Comparison of ENCODE assay signal across 8 cellular contexts in the genomic region with DNA sequence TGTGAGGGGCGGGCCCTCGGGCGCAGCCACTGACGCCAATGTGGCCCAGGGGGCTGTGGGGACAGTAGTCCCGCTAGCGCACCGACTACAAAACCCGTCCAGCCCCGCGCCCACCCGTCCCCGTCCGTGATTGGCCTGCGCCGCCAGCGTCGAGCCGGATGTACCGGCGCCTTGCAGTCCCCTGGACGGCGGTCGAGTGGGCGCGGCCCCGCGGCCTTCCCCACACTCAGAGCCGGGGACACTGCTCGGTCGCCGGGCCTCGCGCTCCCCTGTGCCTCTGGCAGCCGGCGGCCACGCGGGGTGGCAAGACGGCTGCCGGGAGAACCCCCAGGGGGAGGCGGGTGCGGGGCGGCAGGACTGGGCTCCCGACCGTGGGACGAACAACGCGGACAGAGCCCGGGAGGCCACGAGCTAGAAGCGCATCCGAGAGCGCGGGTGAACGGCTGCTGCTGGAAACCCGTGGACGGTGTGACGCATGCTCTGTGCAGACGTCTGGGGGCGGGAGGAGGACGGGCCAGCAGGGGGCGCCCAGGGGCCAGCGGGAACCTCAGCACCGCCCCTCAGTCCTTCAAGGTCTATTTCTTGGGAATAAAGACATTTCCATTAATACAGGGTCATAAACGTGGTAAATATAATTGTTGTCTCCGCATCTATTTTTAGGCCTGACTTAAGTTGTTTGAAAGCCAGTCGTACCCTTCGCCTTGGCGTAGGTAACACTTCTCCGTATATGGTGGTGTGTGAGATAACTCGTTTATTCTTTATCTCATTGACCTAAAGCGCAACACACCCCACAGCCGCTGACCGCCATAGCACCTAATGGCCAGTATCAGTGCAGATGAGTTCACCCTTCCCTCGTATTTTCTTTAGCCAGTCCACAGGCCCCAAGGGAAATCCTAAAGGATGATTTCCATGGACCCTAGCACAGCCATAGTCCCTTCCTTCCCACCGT. TPM values are rescaled to one million over a fixed set of nuclear protein-coding genes. Genes with fewer than 3 reads are reported as not detected.
DNase-seq lines count a peak whose midpoint lies in the region; ATAC-seq, FAIRE-seq and TF ChIP-seq lines count a peak whose summit lies in the region.

No MANE protein-coding gene starts in this region.

- H3K9me2 ChIP-seq in SU-DHL-6 (replicated peaks; ENCODE audit: insufficient read depth, low read length): no peaks in the 10 kb centered on the region

- H2AFZ ChIP-seq in SU-DHL-6 (ENCODE audit: low read depth, low read length, severe bottlenecking): peak overlapping the region; percentile 72

- TF ChIP-seq POLR2A in GM12891 (IDR thresholded peaks at IDR 0.05; ENCODE audit: low read depth, low read length) (peak; percentile 48; the same call in 1 of the 2 replicates), heart left ventricle (IDR thresholded peaks at IDR 0.05) (peak; percentile 13 to 88)

- H3K4me2 ChIP-seq in SU-DHL-6 (ENCODE audit: low read depth, low read length, poor library complexity, severe bottlenecking): peak overlapping the region; percentile 51

- peak overlapping the region; percentile 92 for H3K4me3 Mint-ChIP-seq in type B pancreatic cell

- H3K9me3 Mint-ChIP-seq in type B pancreatic cell: no peaks in the 10 kb centered on the region

- H3K4me1 Mint-ChIP-seq in type B pancreatic cell (ENCODE audit: unreplicated experiment): peaks cover 36% of the 10 kb centered on the region

- H3K27ac Mint-ChIP-seq in type B pancreatic cell: peak overlapping the region; percentile 95

- no peaks in the 10 kb centered on the region for H3K27me3 Mint-ChIP-seq in type B pancreatic cell

- no peaks in the 10 kb centered on the region for H3K36me3 ChIP-seq in SU-DHL-6 (ENCODE audit: low read length)
- no peaks in the 10 kb centered on the region for H3K36me3 ChIP-seq in adipocyte (ENCODE audit: control insufficient read depth, insufficient read depth, low read length, severe bottlenecking)
- peaks cover 0 to 2% (median 0%) of the 10 kb centered on the region in 9 donors for H3K36me3 ChIP-seq in heart left ventricle

- DNase-seq in GM12891 (ENCODE audit: insufficient read length, low spot score): peak; percentile 75
- DNase-seq in NCI-H1417 (lab: John Stamatoyannopoulos, UW): peak; percentile 91 to 100 (median 99)
- peak; percentile 97 for DNase-seq in adipocyte (ENCODE audit: low read depth)
- peak; percentile 99 for DNase-seq in heart left ventricle
- DNase-seq in pons (ENCODE audit: low spot score): peak; percentile 97
- DNase-seq in type B pancreatic cell (ENCODE audit: extremely low spot score, unreplicated experiment): peak; percentile 100

- H3K4me3 ChIP-seq in SU-DHL-6 (ENCODE audit: insufficient read depth, low read length, poor library complexity, severe bottlenecking) (peak overlapping the region; percentile 79), adipocyte (ENCODE audit: low read length) (peak overlapping the region; percentile 84), heart left ventricle (peak overlapping the region; percentile 42 to 100 (median 98))

- H3K27me3 ChIP-seq in SU-DHL-6 (ENCODE audit: low read length) (no peaks in the 10 kb centered on the region), adipocyte (replicated peaks; ENCODE audit: control insufficient read depth, insufficient read depth, low read length) (no peaks in the 10 kb centered on the region), heart left ventricle (no peaks in the 10 kb centered on the region)

- H3K27ac ChIP-seq in SU-DHL-6 (ENCODE audit: low read depth, low read length) (peak overlapping the region; percentile 90), heart left ventricle (peak overlapping the region; percentile 97 to 100 (median 100))

- WGBS in heart left ventricle, 4 donors: 1 to 2% (median 1%) methylated on average over 29 to 75 of the region's 75 CpGs

- H3K36me3 Mint-ChIP-seq in type B pancreatic cell: no peaks in the 10 kb centered on the region

- peaks cover 43% of the 10 kb centered on the region for H3K79me2 ChIP-seq in SU-DHL-6 (ENCODE audit: insufficient read depth, low read length)

- H3K9ac ChIP-seq in SU-DHL-6 (ENCODE audit: low read length) (peak overlapping the region; percentile 85), adipocyte (ENCODE audit: low read length) (peak overlapping the region; percentile 93)

- H3K4me1 ChIP-seq in adipocyte (ENCODE audit: control insufficient read depth, insufficient read depth, low read length) (peaks cover 38% of the 10 kb centered on the region), heart left ventricle (peaks cover 13 to 68% (median 50%) of the 10 kb centered on the region in 12 donors)

- peaks cover 3% of the 10 kb centered on the region; the same call in 1 of the 2 replicates for H4K20me1 ChIP-seq in SU-DHL-6 (ENCODE audit: low read depth, low read length)

- TF ChIP-seq CTCF in SU-DHL-6 (IDR thresholded peaks at IDR 0.05; ENCODE audit: insufficient read depth, low read length, poor library complexity, severe bottlenecking): peak; percentile 94
- peak; percentile 90 to 100 (median 98) for TF ChIP-seq CTCF in heart left ventricle (IDR thresholded peaks at IDR 0.05)
- peak; percentile 99 for TF ChIP-seq CTCF in type B pancreatic cell (conservative IDR thresholded peaks at IDR 0.05)

- FAIRE-seq in GM12891 (lab: Jason Lieb, UNC): peak; percentile 94

- H3K9me3 ChIP-seq in SU-DHL-6 (ENCODE audit: insufficient read depth, low read length): no peaks in the 10 kb centered on the region
- H3K9me3 ChIP-seq in adipocyte (ENCODE audit: control insufficient read depth, low read length): no peaks in the 10 kb centered on the region
- no peaks in the 10 kb centered on the region for H3K9me3 ChIP-seq in heart left ventricle

- H3F3A ChIP-seq in SU-DHL-6 (ENCODE audit: insufficient read depth): 0 out of 2 replicates have a peak, but pooled peaks cover 3% of the 10 kb centered on the region

- intact Hi-C loops in heart left ventricle (cut with DNase I): loop anchor here in 9 of 10 donors (1.0 to 10.0 kb wide), 8 partner anchors 25 to 440 kb away; partner anchors contain the start of genes IPPK (in 6 of the 9), CENPP (in 1 of the 9) and NOL8 (in 1 of the 9)

- ATAC-seq in HG02798 (IDR thresholded peaks at IDR 0.05; ENCODE audit: poor library complexity, unreplicated experiment) (peak; percentile 59), heart left ventricle (peak; percentile 95 to 98 (median 98))

TF ChIP-seq in GM12891, 5 proteins besides CTCF, POLR2A, EP300 and RAD21:
- TF ChIP-seq SPI1 (IDR thresholded peaks at IDR 0.05; ENCODE audit: low read depth, low read length): no peak
- TF ChIP-seq POU2F2 (IDR thresholded peaks at IDR 0.05; ENCODE audit: low read depth, low read length): no peak; the same call in 1 of the 2 replicates
- no peak for TF ChIP-seq PAX5 (IDR thresholded peaks at IDR 0.05; ENCODE audit: insufficient read depth, low read length, severe bottlenecking)
- peak; percentile 49; the same call in 1 of the 2 replicates for TF ChIP-seq TAF1 (IDR thresholded peaks at IDR 0.05; ENCODE audit: low read depth, low read length)
- TF ChIP-seq POLR2AphosphoS5 (IDR thresholded peaks at IDR 0.05; ENCODE audit: low read depth, low read length): peak; percentile 65; the same call in 1 of the 2 replicates

RNA-seq across cellular contexts. Expression of gene BICD2, which starts 0.6 kb away (rescaled TPM):
- polyA plus RNA-seq in GM12891 (2012; ENCODE audit: low read depth, missing spikeins): 7.6 TPM
- 10 to 100 TPM; 28.3 to 56.7 (median 35.9) TPM for total RNA-seq in heart left ventricle
- polyA plus RNA-seq in heart left ventricle: 10 to 100 TPM; 17.6 to 45.7 TPM
- 26.8 and 28.6 TPM in 2 replicates for total RNA-seq in type B pancreatic cell (ENCODE audit: low replicate concordance)

Comparison
In these comparisons a context has a peak if more than half of its experiments do, and no peak if none do; other contexts are left out.
1. Peak in every context shown above with its lines: DNase-seq, ATAC-seq, H3K4me3 ChIP-seq and H3K27ac ChIP-seq.